In genomic region chr11:67054851-67055523, GRCh38 we compare ENCODE assay signal across 8 cellular contexts. TPM values are rescaled to one million over a fixed set of nuclear protein-coding genes. Genes with fewer than 3 reads are reported as not detected.
DNase-seq lines count a peak whose midpoint lies in the region; ATAC-seq, FAIRE-seq and TF ChIP-seq lines count a peak whose summit lies in the region.

No MANE protein-coding gene starts in this region.

- ATAC-seq in esophagus mucosa (peak; percentile 89), psoas muscle (peak; percentile 68 to 79 (median 74)), GM21619 (IDR thresholded peaks at IDR 0.05; ENCODE audit: unreplicated experiment) (no peak), HG02840 (IDR thresholded peaks at IDR 0.05; ENCODE audit: low FRiP score, unreplicated experiment) (no peak)

- 53 to 62% (median 58%) methylated on average over 10 of the region's 10 CpGs for WGBS in psoas muscle, 3 donors

- no peaks in the 10 kb centered on the region for H3K36me3 ChIP-seq in Peyer's patch
- no peaks in the 10 kb centered on the region for H3K36me3 ChIP-seq in psoas muscle (ENCODE audit: insufficient read depth in 1 of 2, low read depth in 1 of 2)

- no peak for TF ChIP-seq CTCF in Peyer's patch (IDR thresholded peaks at IDR 0.05)
- TF ChIP-seq CTCF in psoas muscle (IDR thresholded peaks at IDR 0.05): no peak

- H3K4me3 ChIP-seq in Peyer's patch (peak overlapping the region in 1 of 4 donors; percentile 57), psoas muscle (peak overlapping the region; percentile 80)

- DNase-seq in 8988T (peak; percentile 68), H54 (ENCODE audit: insufficient read length, low spot score) (peak; percentile 87), Peyer's patch (peak in 2 of 3 donors; percentile 92 to 95), psoas muscle (peak; percentile 71 to 81), GM19238 (ENCODE audit: insufficient read length, low spot score) (no peak)

- intact Hi-C loops in psoas muscle (cut with DNase I): loop anchor here (2.0 to 5.0 kb wide), 3 partner anchors 16 to 112 kb away; partner anchors contain the start of gene KDM2A (in 1 of the 2)

- H3K27me3 ChIP-seq in Peyer's patch: no peaks in the 10 kb centered on the region
- H3K27me3 ChIP-seq in psoas muscle (ENCODE audit: insufficient read depth in 3 of 3, low read length in 2 of 3): no peaks in the 10 kb centered on the region

- peak overlapping the region in 3 of 4 donors; percentile 36 to 85 (median 77) for H3K27ac ChIP-seq in Peyer's patch
- H3K27ac ChIP-seq in psoas muscle: peak overlapping the region; percentile 87

- FAIRE-seq in H54 (lab: Jason Lieb, UNC): no peak

- TF ChIP-seq POLR2A in H54 (IDR thresholded peaks at IDR 0.05; ENCODE audit: low read depth, low read length) (0 out of 2 replicates have a peak, but pooled peaks have one; percentile 10), Peyer's patch (IDR thresholded peaks at IDR 0.05) (peak; percentile 47 to 78)

- no peaks in the 10 kb centered on the region for H3K9me3 ChIP-seq in Peyer's patch
- no peaks in the 10 kb centered on the region for H3K9me3 ChIP-seq in psoas muscle

- H3K4me1 ChIP-seq in Peyer's patch (peaks cover 7 to 22% (median 10%) of the 10 kb centered on the region in 4 donors), psoas muscle (peaks cover 31% of the 10 kb centered on the region)

RNA-seq across cellular contexts. Expression of gene RHOD, which starts 1.7 kb away (rescaled TPM):
- total RNA-seq in Peyer's patch (10 to 100 TPM in 3 of 4 donors, 1 to 10 TPM in 1; 9.9 to 26.3 (median 21.2) TPM), esophagus mucosa (161 TPM), psoas muscle (10 to 100 TPM in 3 of 4 donors, 1 to 10 TPM in 1; 9.7 to 41.7 (median 27.5) TPM)
- polyA plus RNA-seq in psoas muscle: 10 to 100 TPM; 14.2 to 56.5 (median 20.9) TPM

RNA-seq across cellular contexts. Expression of gene SYT12, which starts 32.1 kb away (rescaled TPM):
- 1 to 10 TPM in 2 of 4 donors, not detected in 2; 1.1 to 3.9 TPM for total RNA-seq in Peyer's patch
- total RNA-seq in esophagus mucosa: 0.92 TPM
- total RNA-seq in psoas muscle: under 1 TPM in 3 of 4 donors, not detected in 1; 0.20 to 0.61 (median 0.48) TPM
- under 1 TPM; 0.17 to 0.38 (median 0.18) TPM for polyA plus RNA-seq in psoas muscle

Comparison
In these comparisons a context has a peak if more than half of its experiments do, and no peak if none do; other contexts are left out.
1. ATAC-seq: peak in esophagus mucosa (single experiment) and psoas muscle (4 of 4); none in GM21619 (single experiment) and HG02840 (single experiment).